Comparison of ENCODE assay signal across 8 cellular contexts in the genomic region with DNA sequence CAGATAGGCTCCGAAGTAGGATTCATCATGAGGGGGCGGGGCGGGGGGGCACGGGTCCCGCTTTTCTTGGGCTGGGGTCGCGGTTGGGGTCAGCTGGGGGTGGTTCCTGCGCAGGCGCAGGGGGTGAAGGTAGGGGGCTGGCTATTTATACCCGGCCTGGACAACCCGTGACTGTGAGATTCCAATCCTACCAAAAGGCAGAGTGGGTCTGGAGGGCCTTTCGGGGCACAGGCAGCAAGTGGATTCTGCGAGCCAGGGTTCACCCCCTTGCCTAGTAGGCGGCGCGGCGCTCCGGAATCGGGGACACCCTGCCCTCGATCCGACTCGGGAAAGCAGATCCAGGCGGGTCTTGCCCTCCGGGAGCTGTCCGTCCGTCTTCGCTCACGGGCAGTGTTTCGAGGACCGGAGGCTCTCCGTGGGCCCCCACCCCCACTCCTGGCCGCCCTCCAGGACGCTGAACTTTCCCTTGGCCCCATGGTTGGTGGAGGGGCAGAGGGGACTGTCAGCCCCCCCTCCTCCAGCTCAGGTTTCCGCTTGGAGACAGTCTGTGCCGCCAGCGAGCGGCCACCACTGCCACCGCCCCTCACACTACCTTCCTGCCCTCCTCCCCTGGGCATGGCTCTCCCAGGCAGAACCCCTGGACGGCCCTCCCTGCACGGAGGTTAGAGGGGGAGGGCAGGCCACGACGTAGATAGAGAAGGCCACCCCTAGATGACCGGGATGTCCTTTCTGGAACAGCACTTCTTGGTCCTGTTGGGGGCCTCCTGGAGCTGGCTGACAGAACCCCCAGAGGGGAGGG. TPM values are rescaled to one million over a fixed set of nuclear protein-coding genes. Genes with fewer than 3 reads are reported as not detected.
DNase-seq lines count a peak whose midpoint lies in the region; ATAC-seq and TF ChIP-seq lines count a peak whose summit lies in the region.

No MANE protein-coding gene starts in this region.

- H3K27me3 ChIP-seq in heart right ventricle: peaks cover 0 to 48% (median 0%) of the 10 kb centered on the region in 7 donors

- H3K36me3 ChIP-seq in heart right ventricle: peaks cover 0 to 38% (median 7%) of the 10 kb centered on the region in 9 donors

- H3K4me1 ChIP-seq in heart right ventricle: peaks cover 0 to 61% (median 28%) of the 10 kb centered on the region in 9 donors

- peak; percentile 31 for DNase-seq in GM13977 (ENCODE audit: low spot score)
- DNase-seq in activated CD4-positive, alpha-beta memory T cell treated with anti-CD3 and anti-CD28 coated beads, Interleukin-2, amount 10 ng/mL, durations not matched to agents 7 days and 5 days: no peak
- peak; percentile 83 to 85 for DNase-seq in heart right ventricle
- DNase-seq in sciatic nerve (ENCODE audit: low spot score): no peak
- no peak for DNase-seq in DMS 273 (lab: John Stamatoyannopoulos, UW; ENCODE audit: unreplicated experiment)
- no peak for DNase-seq in HT-29 (ENCODE audit: low spot score)
- DNase-seq in NCI-H2227 treated with DMSO at 0.1 percent for 48 hours (lab: John Stamatoyannopoulos, UW): no peak

- no peaks in the 10 kb centered on the region for H3K9me3 ChIP-seq in heart right ventricle

- TF ChIP-seq CTCF in GM13977 (IDR thresholded peaks at IDR 0.05; ENCODE audit: extremely low read depth, insufficient read depth, missing control alignments) (no peak), heart right ventricle (IDR thresholded peaks at IDR 0.05) (no peak)

- H3K4me3 ChIP-seq in heart right ventricle: peak overlapping the region; percentile 22 to 66 (median 60)

- H3K27ac ChIP-seq in heart right ventricle: peak overlapping the region; percentile 84 to 98 (median 92)

- intact Hi-C loops in heart right ventricle (cut with DNase I) (loop anchor here in 8 of 10 donors (1.0 to 5.0 kb wide), 6 partner anchors 15 to 67 kb away; a partner anchor contains a TSS), sciatic nerve (cut with DNase I) (no loop called here)

- POLR2A ChIA-PET in activated CD4-positive, alpha-beta memory T cell treated with anti-CD3 and anti-CD28 coated beads, Interleukin-2, amount 10 ng/mL, durations not matched to agents 7 days and 5 days (lab: Charles Lee): interaction anchor here (1.1 to 1.6 kb wide), 4 partner anchors 16 to 280 kb away, joined by 3 to 4 read pairs (median 3); a partner anchor contains a TSS

- in situ Hi-C loops in GM13977 (cut with MboI; ENCODE audit: low pct_unique_long_range_greater_than_20kb, low sequenced_read_pairs, unreplicated experiment): no loop called here

- 1 to 2% methylated on average over 43 of the region's 43 CpGs for WGBS in heart right ventricle, 2 donors

- H3K27me3 Mint-ChIP-seq in activated CD4-positive, alpha-beta memory T cell treated with anti-CD3 and anti-CD28 coated beads, Interleukin-2, amount 10 ng/mL, durations not matched to agents 7 days and 5 days: peaks cover 35% of the 10 kb centered on the region

- ATAC-seq in heart right ventricle (peak; percentile 27 to 79 (median 58)), sciatic nerve (peak; percentile 3), GM21528 (IDR thresholded peaks at IDR 0.05; ENCODE audit: low FRiP score, unreplicated experiment) (no peak)

- peaks cover 24% of the 10 kb centered on the region for H3K4me1 Mint-ChIP-seq in activated CD4-positive, alpha-beta memory T cell treated with anti-CD3 and anti-CD28 coated beads, Interleukin-2, amount 10 ng/mL, durations not matched to agents 7 days and 5 days

- CTCF ChIA-PET in activated CD4-positive, alpha-beta memory T cell treated with anti-CD3 and anti-CD28 coated beads, Interleukin-2, amount 10 ng/mL, durations not matched to agents 7 days and 5 days (lab: Charles Lee): interaction anchor here (1.5 kb wide), 1 partner anchor 14 kb away, joined by 9 read pairs; no protein-coding TSS in a partner anchor

- no peaks in the 10 kb centered on the region for H3K9me3 Mint-ChIP-seq in activated CD4-positive, alpha-beta memory T cell treated with anti-CD3 and anti-CD28 coated beads, Interleukin-2, amount 10 ng/mL, durations not matched to agents 7 days and 5 days

- H3K4me3 Mint-ChIP-seq in activated CD4-positive, alpha-beta memory T cell treated with anti-CD3 and anti-CD28 coated beads, Interleukin-2, amount 10 ng/mL, durations not matched to agents 7 days and 5 days: peak overlapping the region; percentile 56

- H3K27ac Mint-ChIP-seq in activated CD4-positive, alpha-beta memory T cell treated with anti-CD3 and anti-CD28 coated beads, Interleukin-2, amount 10 ng/mL, durations not matched to agents 7 days and 5 days: no peak overlapping the region

- H3K36me3 Mint-ChIP-seq in activated CD4-positive, alpha-beta memory T cell treated with anti-CD3 and anti-CD28 coated beads, Interleukin-2, amount 10 ng/mL, durations not matched to agents 7 days and 5 days (ENCODE audit: low read depth): no peaks in the 10 kb centered on the region

RNA-seq across cellular contexts. Expression of a gene that starts 0.6 kb away (rescaled TPM):
- not detected for total RNA-seq in activated CD4-positive, alpha-beta memory T cell treated with anti-CD3 and anti-CD28 coated beads, Interleukin-2, amount 10 ng/mL, durations not matched to agents 7 days and 5 days
- total RNA-seq in heart right ventricle (100 to 1,000 TPM in 9 of 10 donors, 10 to 100 TPM in 1; 98.1 to 186 (median 177) TPM), sciatic nerve (6.1 TPM)
- polyA plus RNA-seq in heart right ventricle: 100 to 1,000 TPM in 1 of 2 donors, 10 to 100 TPM in 1; 41.8 to 140 TPM
- total RNA-seq in HT-29 (2014; rRNA removed; shearing (Covaris generic)): 0.26 and 0.38 TPM in 2 replicates

RNA-seq across cellular contexts. Expression of a gene that starts 12.3 kb away (rescaled TPM):
- total RNA-seq in activated CD4-positive, alpha-beta memory T cell treated with anti-CD3 and anti-CD28 coated beads, Interleukin-2, amount 10 ng/mL, durations not matched to agents 7 days and 5 days: 1 to 10 TPM; 1.5 to 1.6 TPM
- 1 to 10 TPM in 7 of 10 donors, under 1 TPM in 3; 0.42 to 1.9 (median 1.2) TPM for total RNA-seq in heart right ventricle
- polyA plus RNA-seq in heart right ventricle: 1 to 10 TPM in 1 of 2 donors, under 1 TPM in 1; 0.49 to 2.6 TPM
- 2.1 TPM for total RNA-seq in sciatic nerve
- 16.3 and 19.4 TPM in 2 replicates for total RNA-seq in HT-29 (2014; rRNA removed; shearing (Covaris generic))

RNA-seq across cellular contexts. Expression of a gene that starts 19.9 kb away (rescaled TPM):
- under 1 TPM; 0.15 to 0.80 TPM for total RNA-seq in activated CD4-positive, alpha-beta memory T cell treated with anti-CD3 and anti-CD28 coated beads, Interleukin-2, amount 10 ng/mL, durations not matched to agents 7 days and 5 days
- total RNA-seq in heart right ventricle (1 to 10 TPM in 3 of 10 donors, under 1 TPM in 7; 0.39 to 2.5 (median 0.80) TPM), sciatic nerve (4.1 TPM)
- polyA plus RNA-seq in heart right ventricle: 1 to 10 TPM; 1.3 to 1.6 TPM
- 383 and 429 TPM in 2 replicates for total RNA-seq in HT-29 (2014; rRNA removed; shearing (Covaris generic))

RNA-seq across cellular contexts. Expression of a gene that starts 25.3 kb away (rescaled TPM):
- total RNA-seq in activated CD4-positive, alpha-beta memory T cell treated with anti-CD3 and anti-CD28 coated beads, Interleukin-2, amount 10 ng/mL, durations not matched to agents 7 days and 5 days: 100 to 1,000 TPM; 419 to 420 TPM
- total RNA-seq in heart right ventricle (100 to 1,000 TPM; 197 to 444 (median 248) TPM), sciatic nerve (168 TPM)
- polyA plus RNA-seq in heart right ventricle: 100 to 1,000 TPM; 457 to 716 TPM
- 915 and 962 TPM in 2 replicates for total RNA-seq in HT-29 (2014; rRNA removed; shearing (Covaris generic))

RNA-seq across cellular contexts. Expression of a gene that starts 30.1 kb away (rescaled TPM):
- total RNA-seq in activated CD4-positive, alpha-beta memory T cell treated with anti-CD3 and anti-CD28 coated beads, Interleukin-2, amount 10 ng/mL, durations not matched to agents 7 days and 5 days: 10 to 100 TPM; 40.4 to 42.1 TPM
- total RNA-seq in heart right ventricle: 100 to 1,000 TPM in 1 of 10 donors, 10 to 100 TPM in 9; 30.8 to 110 (median 54.8) TPM
- 10 to 100 TPM; 29.0 to 41.4 TPM for polyA plus RNA-seq in heart right ventricle
- 26.7 TPM for total RNA-seq in sciatic nerve
- total RNA-seq in HT-29 (2014; rRNA removed; shearing (Covaris generic)): 46.5 and 46.7 TPM in 2 replicates

Comparison
In these comparisons a context has a peak if more than half of its experiments do, and no peak if none do; other contexts are left out.
1. DNase-seq: peak in GM13977 (single experiment) and heart right ventricle (2 of 2); none in activated CD4-positive, alpha-beta memory T cell treated with anti-CD3 and anti-CD28 coated beads, Interleukin-2, amount 10 ng/mL, durations not matched to agents 7 days and 5 days (single experiment), sciatic nerve (single experiment), DMS 273 (single experiment), HT-29 (single experiment) and NCI-H2227 treated with DMSO at 0.1 percent for 48 hours (single experiment).
2. RNA of a gene that starts 0.6 kb away (total RNA-seq): 98.1 to 186 TPM in heart right ventricle; 6.1 TPM in sciatic nerve (single experiment), 0.26 to 0.38 TPM in HT-29 and not detected in activated CD4-positive, alpha-beta memory T cell treated with anti-CD3 and anti-CD28 coated beads, Interleukin-2, amount 10 ng/mL, durations not matched to agents 7 days and 5 days; every median in the first group is over 10 times any median in the second.
3. RNA of a gene that starts 19.9 kb away (total RNA-seq): 383 to 429 TPM in HT-29; 4.1 TPM in sciatic nerve (single experiment), 0.39 to 2.5 TPM in heart right ventricle and 0.15 to 0.80 TPM in activated CD4-positive, alpha-beta memory T cell treated with anti-CD3 and anti-CD28 coated beads, Interleukin-2, amount 10 ng/mL, durations not matched to agents 7 days and 5 days; every median in the first group is over 10 times any median in the second.